In the genomic region with DNA sequence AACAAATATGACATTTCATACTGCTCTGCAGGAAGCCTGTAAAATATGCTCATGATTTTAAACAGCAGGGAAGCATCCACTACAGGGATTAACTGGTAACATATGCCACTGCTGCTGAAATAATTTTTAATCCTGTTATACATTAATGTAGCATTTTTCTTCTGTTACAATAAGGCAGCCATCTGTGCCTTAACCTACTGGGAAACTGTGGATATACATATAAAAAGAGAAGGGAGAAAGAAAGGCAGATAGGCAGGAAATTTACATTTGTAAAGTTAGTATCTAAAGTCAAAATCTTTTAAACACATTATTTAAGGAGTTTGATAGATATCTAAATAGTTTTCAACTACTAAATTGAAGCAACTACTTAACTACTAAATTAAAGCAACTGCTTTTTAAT, we compare ENCODE assay signal across 26 cellular contexts.
"Had no signal": no experiment of that assay in that cellular context is flagged by ENCODE, and none has a peak within 500 bp of the region (broad histone marks: within the 10 kb centered on the region; RNA-seq: fewer than 3 reads in every experiment).

No MANE protein-coding gene starts in this region.

- H3K4me1 ChIP-seq: esophagus muscularis mucosa, foreskin keratinocyte, gastroesophageal sphincter, heart left ventricle, psoas muscle, sigmoid colon, stomach, thyroid gland, vagina had no signal

- H3K4me1 Mint-ChIP-seq: memory B cell; natural killer cell; stimulated activated effector memory CD8-positive, alpha-beta T cell treated with anti-CD3 and anti-CD28 coated beads, Interleukin-12 subunit alpha, Interleukin-12 subunit beta, amount 100 ng/mL, for 72 hours had no signal

- H3K4me3 ChIP-seq: esophagus muscularis mucosa, gastroesophageal sphincter, heart left ventricle, lung, ovary, psoas muscle, sigmoid colon, stomach, thyroid gland, vagina had no signal

- H3K27ac Mint-ChIP-seq: memory B cell; natural killer cell; stimulated activated effector memory CD8-positive, alpha-beta T cell treated with anti-CD3 and anti-CD28 coated beads, Interleukin-12 subunit alpha, Interleukin-12 subunit beta, amount 100 ng/mL, for 72 hours had no signal

- H3K27me3 Mint-ChIP-seq: memory B cell had no signal

- H3K4me3 Mint-ChIP-seq: memory B cell; natural killer cell; stimulated activated effector memory CD8-positive, alpha-beta T cell treated with anti-CD3 and anti-CD28 coated beads, Interleukin-12 subunit alpha, Interleukin-12 subunit beta, amount 100 ng/mL, for 72 hours had no signal

- H3K27me3 ChIP-seq: esophagus muscularis mucosa, foreskin keratinocyte, gastroesophageal sphincter, heart left ventricle, ovary, sigmoid colon, stomach, thyroid gland, vagina had no signal

- DNase-seq: dermis blood vessel endothelial cell; effector memory CD4-positive, alpha-beta T cell; foreskin keratinocyte; heart left ventricle; hippocampal formation; kidney; natural killer cell; occipital lobe; ovary; posterior cingulate gyrus; psoas muscle; right cardiac atrium; sigmoid colon; stimulated activated CD4-positive, alpha-beta T cell treated with anti-CD3 and anti-CD28 coated beads, Interleukin-2, amount 100 ng/mL, for 24 hours; stimulated activated CD4-positive, alpha-beta T cell treated with anti-CD3 and anti-CD28 coated beads, Interleukin-4, amount 100 ng/mL, for 24 hours; stimulated activated naive CD4-positive, alpha-beta T cell treated with Interleukin-2 at 50 U/mL for 16 hours; stomach; thyroid gland; trophoblast cell had no signal

- H3K27ac ChIP-seq: esophagus muscularis mucosa, foreskin keratinocyte, gastroesophageal sphincter, heart left ventricle, ovary, psoas muscle, sigmoid colon, stomach, thyroid gland, vagina had no signal

- H3K9me3 Mint-ChIP-seq: memory B cell; stimulated activated effector memory CD8-positive, alpha-beta T cell treated with anti-CD3 and anti-CD28 coated beads, Interleukin-12 subunit alpha, Interleukin-12 subunit beta, amount 100 ng/mL, for 72 hours had no signal

- H3K9me3 ChIP-seq: esophagus muscularis mucosa, gastroesophageal sphincter, ovary, sigmoid colon, thyroid gland, vagina had no signal

- H3K36me3 Mint-ChIP-seq: memory B cell; natural killer cell; stimulated activated effector memory CD8-positive, alpha-beta T cell treated with anti-CD3 and anti-CD28 coated beads, Interleukin-12 subunit alpha, Interleukin-12 subunit beta, amount 100 ng/mL, for 72 hours had no signal

- ATAC-seq: foreskin keratinocyte; gastroesophageal sphincter; heart left ventricle; left lobe of liver; natural killer cell; psoas muscle; right cardiac atrium; stimulated activated effector memory CD8-positive, alpha-beta T cell treated with anti-CD3 and anti-CD28 coated beads, Interleukin-12 subunit alpha, Interleukin-12 subunit beta, amount 100 ng/mL, for 72 hours had no signal

- H3K36me3 ChIP-seq: esophagus muscularis mucosa, gastroesophageal sphincter, heart left ventricle, ovary, sigmoid colon, stomach, thyroid gland, vagina had no signal
